Comparison of ENCODE assay signal across 10 cellular contexts in genomic region chr19:4671182-4671851, GRCh38. TPM values are rescaled to one million over a fixed set of nuclear protein-coding genes. Genes with fewer than 3 reads are reported as not detected.
A peak's percentile ranks its signal among the peaks of the same experiment; 100 is the strongest.
DNase-seq lines count a peak whose midpoint lies in the region; ATAC-seq and TF ChIP-seq lines count a peak whose summit lies in the region.
"Had no signal": no experiment of that assay in that cellular context is flagged by ENCODE, and none has a peak within 500 bp of the region (broad histone marks: within the 10 kb centered on the region; RNA-seq: fewer than 3 reads in every experiment).

No MANE protein-coding gene starts in this region.

- TF ChIP-seq CTCF in WERI-Rb-1 (IDR thresholded peaks at IDR 0.05; ENCODE audit: low read depth, low read length): no peak
- TF ChIP-seq CTCF in gastroesophageal sphincter (IDR thresholded peaks at IDR 0.05): no peak
- TF ChIP-seq CTCF in osteocyte (IDR thresholded peaks at IDR 0.05): no peak

- H3K27ac ChIP-seq in GM23248 (no peak overlapping the region), WERI-Rb-1 (peak overlapping the region; percentile 89), gastroesophageal sphincter (peak overlapping the region in 3 of 4 donors; percentile 74 to 85 (median 79))

- no peaks in the 10 kb centered on the region for H3K9me3 ChIP-seq in GM23248 (ENCODE audit: low read depth)
- H3K9me3 ChIP-seq in WERI-Rb-1 (ENCODE audit: severe bottlenecking): no peaks in the 10 kb centered on the region
- no peaks in the 10 kb centered on the region for H3K9me3 ChIP-seq in gastroesophageal sphincter

- H3K79me2 ChIP-seq in GM23248 (ENCODE audit: insufficient read depth): peaks cover 36% of the 10 kb centered on the region

- H3K4me3 Mint-ChIP-seq in osteocyte (ENCODE audit: unreplicated experiment): peak overlapping the region; percentile 44

- peaks cover 17% of the 10 kb centered on the region for H3K36me3 ChIP-seq in GM23248 (ENCODE audit: low read depth)
- H3K36me3 ChIP-seq in WERI-Rb-1: peaks cover 27% of the 10 kb centered on the region
- peaks cover 0 to 42% of the 10 kb centered on the region in 2 donors for H3K36me3 ChIP-seq in gastroesophageal sphincter

- TF ChIP-seq POLR2A in gastroesophageal sphincter (IDR thresholded peaks at IDR 0.05): no peak

- no peaks in the 10 kb centered on the region for H3K27me3 ChIP-seq in GM23248 (replicated peaks; ENCODE audit: insufficient read depth)
- H3K27me3 ChIP-seq in WERI-Rb-1 (ENCODE audit: insufficient read depth, low read depth, severe bottlenecking): no peaks in the 10 kb centered on the region
- H3K27me3 ChIP-seq in gastroesophageal sphincter: no peaks in the 10 kb centered on the region

- no peaks in the 10 kb centered on the region for H4K20me1 ChIP-seq in GM23248 (ENCODE audit: insufficient read depth)

- H3K4me1 Mint-ChIP-seq in osteocyte (ENCODE audit: unreplicated experiment): peaks cover 10% of the 10 kb centered on the region

- no peak for TF ChIP-seq EP300 in gastroesophageal sphincter (IDR thresholded peaks at IDR 0.05)

- H3K9me2 ChIP-seq in GM23248 (ENCODE audit: insufficient read depth): no peaks in the 10 kb centered on the region

- H3K9me3 Mint-ChIP-seq in osteocyte (ENCODE audit: unreplicated experiment): no peaks in the 10 kb centered on the region
- H3K9me3 Mint-ChIP-seq: GM23338 had no signal

- H3K36me3 Mint-ChIP-seq in osteocyte (ENCODE audit: unreplicated experiment): peaks cover 10% of the 10 kb centered on the region

- H3K4me2 ChIP-seq in GM23248 (ENCODE audit: unreplicated experiment): no peak overlapping the region

- in situ Hi-C loops in GM23248 (cut with MboI): no loop called here

- no peak for ATAC-seq in gastroesophageal sphincter
- ATAC-seq in HG02973 (IDR thresholded peaks at IDR 0.05; ENCODE audit: unreplicated experiment): no peak

- H2AFZ ChIP-seq in GM23248: 0 out of 2 replicates have a peak overlapping the region, but pooled peaks have one; percentile 31

- peaks cover 11% of the 10 kb centered on the region for H3F3A ChIP-seq in GM23248 (ENCODE audit: insufficient read depth)

- H3K4me1 ChIP-seq in GM23248 (ENCODE audit: insufficient read depth) (peaks cover 8% of the 10 kb centered on the region; the same call in 1 of the 2 replicates), gastroesophageal sphincter (peaks cover 0 to 30% (median 11%) of the 10 kb centered on the region in 3 donors)

- no peak overlapping the region for H3K9ac ChIP-seq in GM23248

- H3K4me3 ChIP-seq in GM23248 (no peak overlapping the region), WERI-Rb-1 (ENCODE audit: low read depth, low read length) (peak overlapping the region; percentile 29), gastroesophageal sphincter (no peak overlapping the region)

- H3K27me3 Mint-ChIP-seq in osteocyte (ENCODE audit: unreplicated experiment): no peaks in the 10 kb centered on the region

- 66 to 69% methylated on average over 10 of the region's 10 CpGs for WGBS in GM23248 (ENCODE audit: low coverage in 1 of 2, low lambda C conversion rate in 2 of 2, missing lambda C conversion rate in 2 of 2), 2 experiments
- 40 to 50% methylated on average over 6 to 9 of the region's 10 CpGs for WGBS in gastroesophageal sphincter (ENCODE audit: low coverage in 1 of 2), 2 donors

- peak overlapping the region; percentile 18 for H3K27ac Mint-ChIP-seq in osteocyte (ENCODE audit: unreplicated experiment)
- H3K27ac Mint-ChIP-seq: GM23338 had no signal

- no peak for DNase-seq in GM23248
- peak; percentile 45 for DNase-seq in WERI-Rb-1
- no peak for DNase-seq in osteocyte (ENCODE audit: extremely low spot score, unreplicated experiment)
- DNase-seq in stimulated activated CD4-positive, alpha-beta T cell treated with anti-CD3 and anti-CD28 coated beads, Interleukin-1b, Interleukin-23, amount 100 ng/mL, for 48 hours: no peak
- DNase-seq in HCEC 1CT: no peak
- DNase-seq: NCI-H1048, posterior cingulate gyrus had no signal

RNA-seq across cellular contexts. Expression of gene MYDGF, which starts 1.2 kb away (rescaled TPM):
- total RNA-seq in GM23248 (2014; rRNA removed; shearing (Covaris generic)): 177 and 207 TPM in 2 replicates
- 591 and 597 TPM in 2 replicates for polyA plus RNA-seq in GM23248 (2016; fragmentation: Nextera tagmentation; extraction: Ambion mirVana)
- 10 to 100 TPM; 20.5 to 44.6 (median 30.1) TPM for total RNA-seq in gastroesophageal sphincter
- 95.4 and 103 TPM in 2 replicates for total RNA-seq in osteocyte

RNA-seq across cellular contexts. Expression of gene TNFAIP8L1, which starts 32.0 kb away (rescaled TPM):
- total RNA-seq in GM23248 (2014; rRNA removed; shearing (Covaris generic)): 0.76 and 0.86 TPM in 2 replicates
- 2.0 TPM in 2 replicates for polyA plus RNA-seq in GM23248 (2016; fragmentation: Nextera tagmentation; extraction: Ambion mirVana)
- 10 to 100 TPM in 1 of 4 donors, 1 to 10 TPM in 3; 5.8 to 16.4 (median 7.0) TPM for total RNA-seq in gastroesophageal sphincter
- 5.8 and 5.9 TPM in 2 replicates for total RNA-seq in osteocyte

RNA-seq across cellular contexts. Expression of gene DPP9, which starts 52.3 kb away (rescaled TPM):
- 50.3 and 82.2 TPM in 2 replicates for total RNA-seq in GM23248 (2014; rRNA removed; shearing (Covaris generic))
- 33.0 and 37.0 TPM in 2 replicates for polyA plus RNA-seq in GM23248 (2016; fragmentation: Nextera tagmentation; extraction: Ambion mirVana)
- total RNA-seq in gastroesophageal sphincter (10 to 100 TPM; 35.0 to 82.1 (median 42.0) TPM), osteocyte (45.6 and 54.8 TPM in 2 replicates)
